In the genomic region with DNA sequence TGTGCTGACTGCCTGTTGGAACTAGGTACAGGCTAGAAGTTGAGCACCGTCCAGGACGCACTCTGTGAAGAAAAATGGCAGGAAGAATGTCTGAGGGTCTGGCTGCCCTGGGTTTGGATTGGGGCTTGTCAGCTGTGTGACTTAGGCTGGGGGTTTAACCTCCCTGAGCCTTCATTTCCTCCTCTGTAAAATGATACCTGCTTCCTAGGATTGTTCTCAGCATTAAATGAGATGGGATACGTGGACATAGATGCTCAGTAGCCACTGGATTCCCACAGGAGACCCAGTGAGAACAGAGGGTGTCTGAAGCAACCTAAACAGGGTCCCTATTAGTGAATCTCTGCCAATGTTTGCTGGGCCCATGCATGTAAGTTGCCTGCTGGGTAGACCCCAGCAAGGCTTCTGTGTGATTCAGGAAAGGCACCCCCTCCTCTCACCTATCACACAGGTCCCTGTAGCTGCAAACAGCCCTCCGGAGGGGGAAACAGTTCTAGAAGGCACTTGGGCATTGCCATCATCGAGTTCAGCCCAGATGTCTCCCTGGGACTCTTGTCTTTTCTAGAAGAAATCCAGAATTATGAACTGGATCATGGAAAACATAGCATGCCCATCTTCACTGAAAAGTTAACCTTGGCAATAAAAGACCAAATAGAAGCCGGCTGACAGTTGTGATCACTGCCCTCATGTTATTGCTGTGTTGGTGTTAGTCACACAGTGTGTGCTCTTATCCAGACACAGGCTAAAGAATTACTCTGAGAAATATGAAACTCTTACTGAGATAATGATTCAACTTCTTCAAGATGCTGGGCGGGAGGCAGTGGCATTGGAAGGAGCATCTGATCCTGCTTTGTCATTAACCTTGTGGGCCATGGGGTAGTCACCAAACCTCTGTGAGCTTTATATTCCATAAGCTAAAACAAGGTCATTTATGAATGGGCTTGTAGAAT, we compare ENCODE assay signal across 12 cellular contexts.
DNase-seq lines count a peak whose midpoint lies in the region; ATAC-seq, FAIRE-seq and TF ChIP-seq lines count a peak whose summit lies in the region.
"Had no signal": no experiment of that assay in that cellular context is flagged by ENCODE, and none has a peak within 500 bp of the region (broad histone marks: within the 10 kb centered on the region; RNA-seq: fewer than 3 reads in every experiment).

No MANE protein-coding gene starts in this region.

- TF ChIP-seq POLR2A in breast epithelium (IDR thresholded peaks at IDR 0.05) (no peak), uterus (IDR thresholded peaks at IDR 0.05) (no peak)

- no peaks in the 10 kb centered on the region for H3K27me3 Mint-ChIP-seq in MCF 10A (ENCODE audit: insufficient read depth, unreplicated experiment)

- H3K27me3 ChIP-seq in breast epithelium = no peaks in the 10 kb centered on the region
- no peaks in the 10 kb centered on the region for H3K27me3 ChIP-seq in ascending aorta
- H3K27me3 ChIP-seq in keratinocyte (ENCODE audit: control insufficient read depth, extremely low read depth, insufficient read depth, low read length) = peaks cover 20% of the 10 kb centered on the region
- H3K27me3 ChIP-seq in uterus = no peaks in the 10 kb centered on the region

- POLR2A ChIA-PET in MCF 10A (lab: Yijun Ruan, JAX) = interaction anchor here (0.5 to 1.6 kb wide), 3 partner anchors 7 to 1231 kb away, joined by 3 to 4 read pairs (median 3); no protein-coding TSS in a partner anchor

- H3K9me3 ChIP-seq in breast epithelium = no peaks in the 10 kb centered on the region
- H3K9me3 ChIP-seq in ascending aorta = no peaks in the 10 kb centered on the region
- no peaks in the 10 kb centered on the region for H3K9me3 ChIP-seq in keratinocyte (ENCODE audit: control insufficient read depth, low read depth, low read length)
- no peaks in the 10 kb centered on the region for H3K9me3 ChIP-seq in uterus

- H3K9me1 ChIP-seq in keratinocyte (ENCODE audit: control insufficient read depth, extremely low read depth, insufficient read depth, low read length) = no peaks in the 10 kb centered on the region

- no peak overlapping the region for H3K4me3 Mint-ChIP-seq in MCF 10A (ENCODE audit: unreplicated experiment)
- H3K4me3 Mint-ChIP-seq: T-cell had no signal

- TF ChIP-seq CTCF in breast epithelium (IDR thresholded peaks at IDR 0.05) (no peak), MCF 10A (IDR thresholded peaks at IDR 0.05; ENCODE audit: unreplicated experiment) (no peak), ascending aorta (IDR thresholded peaks at IDR 0.05) (no peak), keratinocyte (optimal IDR thresholded peaks at IDR 0.05 in 1 of 3, IDR thresholded peaks at IDR 0.05 in 1 of 3, conservative IDR thresholded peaks at IDR 0.05 in 1 of 3; ENCODE audit: extremely low read depth in 1 of 3, insufficient read depth in 2 of 3, low read length in 3 of 3) (no peak), uterus (IDR thresholded peaks at IDR 0.05) (no peak)

- no peaks in the 10 kb centered on the region for H3K36me3 ChIP-seq in breast epithelium
- H3K36me3 ChIP-seq in ascending aorta = no peaks in the 10 kb centered on the region
- no peaks in the 10 kb centered on the region for H3K36me3 ChIP-seq in keratinocyte (ENCODE audit: control insufficient read depth in 2 of 2, extremely low read depth in 1 of 2, insufficient read depth in 2 of 2, low read length in 2 of 2)
- no peaks in the 10 kb centered on the region for H3K36me3 ChIP-seq in uterus

- H3K9me3 Mint-ChIP-seq in MCF 10A (ENCODE audit: unreplicated experiment) = no peaks in the 10 kb centered on the region
- H3K9me3 Mint-ChIP-seq: T-cell had no signal

- H3K36me3 Mint-ChIP-seq in MCF 10A (ENCODE audit: insufficient read depth, unreplicated experiment) = no peaks in the 10 kb centered on the region
- H3K36me3 Mint-ChIP-seq: T-cell had no signal

- no TSS peak for BruUV-seq in MCF 10A (replicated peaks; lab: Mats Ljungman, UMichigan)

- H2AFZ ChIP-seq in keratinocyte (ENCODE audit: control insufficient read depth, low read length) = no peak overlapping the region

- H4K20me1 ChIP-seq in keratinocyte (ENCODE audit: control insufficient read depth, extremely low read depth, insufficient read depth, low read length) = peaks cover under 1% of the 10 kb centered on the region

- H3K4me2 ChIP-seq in keratinocyte (ENCODE audit: control insufficient read depth, extremely low read depth, insufficient read depth, low read depth, low read length) = peak overlapping the region; percentile 76

- H3K4me1 ChIP-seq in breast epithelium (peaks cover 22 to 34% of the 10 kb centered on the region in 2 donors), ascending aorta (peaks cover 27 to 62% of the 10 kb centered on the region in 2 donors), keratinocyte (ENCODE audit: control insufficient read depth, extremely low read depth, insufficient read depth, low read length) (peaks cover 36% of the 10 kb centered on the region), uterus (peaks cover 0 to 25% of the 10 kb centered on the region in 2 donors)

- no peak for DNase-seq in breast epithelium (ENCODE audit: low spot score in 2 of 2)
- DNase-seq in MCF 10A (ENCODE audit: unreplicated experiment) = no peak
- DNase-seq in ascending aorta (ENCODE audit: low spot score in 2 of 2) = no peak
- DNase-seq in keratinocyte (ENCODE audit: low read depth, low spot score) = no peak
- no peak for DNase-seq in uterus
- no peak for DNase-seq in NCI-H526 (lab: John Stamatoyannopoulos, UW)
- no peak for DNase-seq in NCI-H1694 treated with DMSO at 0.1 percent for 48 hours (lab: John Stamatoyannopoulos, UW)
- DNase-seq: NCI-H1930; stimulated activated naive CD8-positive, alpha-beta T cell treated with anti-CD3 and anti-CD28 coated beads, Interleukin-15, Interleukin-2, amounts not matched to agents 100 U/mL and 50 U/mL, for 24 hours had no signal

- H3K4me3 ChIP-seq in breast epithelium (no peak overlapping the region), ascending aorta (no peak overlapping the region), keratinocyte (ENCODE audit: control insufficient read depth in 2 of 3, extremely low read depth in 1 of 3, insufficient read depth in 2 of 3, low read depth in 1 of 3, low read length in 3 of 3) (peak overlapping the region in 1 of 3 experiments; percentile 7), uterus (no peak overlapping the region)

- H3K27ac ChIP-seq in breast epithelium (peak overlapping the region; percentile 22 to 62), ascending aorta (peak overlapping the region; percentile 76 to 95), keratinocyte (ENCODE audit: control insufficient read depth, insufficient read depth, low read length) (no peak overlapping the region), uterus (peak overlapping the region; percentile 44 to 67)

- no peak overlapping the region for H3K9ac ChIP-seq in keratinocyte (ENCODE audit: control insufficient read depth, extremely low read depth, insufficient read depth, low read length)

- dilution Hi-C loops in keratinocyte (cut with MboI; ENCODE audit: extremely low pct_ligation_motif_present, low sequenced_read_pairs) = no loop called here

- CTCF ChIA-PET in MCF 10A (lab: Yijun Ruan, JAX) = interaction anchor here (0.6 to 1.0 kb wide), 4 partner anchors 11 to 869 kb away, joined by 3 read pairs; no protein-coding TSS in a partner anchor

- H3K79me2 ChIP-seq in keratinocyte (ENCODE audit: control insufficient read depth, insufficient read depth, low read length) = no peaks in the 10 kb centered on the region

- no peak for ATAC-seq in esophagus mucosa
- ATAC-seq: sciatic nerve; stimulated activated naive CD8-positive, alpha-beta T cell treated with anti-CD3 and anti-CD28 coated beads, Interleukin-15, Interleukin-2, amounts not matched to agents 100 U/mL and 50 U/mL, for 24 hours; T-cell had no signal

- intact Hi-C loops in breast epithelium (cut with DNase I; ENCODE audit: low total_unique reads) = loop anchor here (10.0 kb wide), 1 partner anchor 62 kb away; a partner anchor contains a TSS
- intact Hi-C loops in MCF 10A (cut with micrococcal nuclease) = no loop called here
- intact Hi-C loops in ascending aorta (cut with DNase I) = no loop called here
- intact Hi-C loops in uterus (cut with DNase I; ENCODE audit: low total_unique reads) = no loop called here

- H3K4me1 Mint-ChIP-seq in MCF 10A (ENCODE audit: insufficient read depth, unreplicated experiment) = peaks cover 34% of the 10 kb centered on the region

- peak; percentile 44 for FAIRE-seq in keratinocyte (lab: Jason Lieb, UNC)

- H3K27ac Mint-ChIP-seq in MCF 10A (ENCODE audit: low read depth, unreplicated experiment) = no peak overlapping the region
- H3K27ac Mint-ChIP-seq: T-cell had no signal
